Comparison of ENCODE assay signal across 1 cellular context in genomic region chr16:47018223-47018891, GRCh38.
A peak's percentile ranks its signal among the peaks of the same experiment; 100 is the strongest.
TF ChIP-seq lines count a peak whose summit lies in the region.

No MANE protein-coding gene starts in this region.

TF ChIP-seq in GM12878, 131 proteins besides CTCF, POLR2A, EP300 and RAD21 (continued from another document and continues in another):
- TF ChIP-seq PKNOX1 (IDR thresholded peaks at IDR 0.05) (peak; percentile 78), RUNX3 (IDR thresholded peaks at IDR 0.05; ENCODE audit: low read length) (peak; percentile 88), PBX3 (IDR thresholded peaks at IDR 0.05; ENCODE audit: insufficient replicate concordance, low read depth, low read length) (peak; percentile 47), NFIC (IDR thresholded peaks at IDR 0.05; ENCODE audit: low read depth, low read length) (peak; percentile 68; the same call in 1 of the 2 replicates), SMARCA5 (IDR thresholded peaks at IDR 0.05) (peak; percentile 76; the same call in 1 of the 2 replicates), EZH2 (IDR thresholded peaks at IDR 0.05; ENCODE audit: borderline replicate concordance, control insufficient read depth, low read depth, low read length) (no peak), TCF7 (IDR thresholded peaks at IDR 0.05; ENCODE audit: borderline replicate concordance) (no peak), BMI1 (IDR thresholded peaks at IDR 0.05; ENCODE audit: borderline replicate concordance) (no peak), WRNIP1 (IDR thresholded peaks at IDR 0.05; ENCODE audit: borderline replicate concordance, low read depth, low read length) (no peak), MAX (IDR thresholded peaks at IDR 0.05; ENCODE audit: low read depth, low read length) (0 out of 2 replicates have a peak, but pooled peaks have one; percentile 53), ZSCAN29 (IDR thresholded peaks at IDR 0.05) (no peak), BACH1 (IDR thresholded peaks at IDR 0.05; ENCODE audit: borderline replicate concordance) (no peak; the same call in 1 of the 2 replicates), NBN (IDR thresholded peaks at IDR 0.05) (peak; percentile 87), ATF7 (IDR thresholded peaks at IDR 0.05; ENCODE audit: low read depth) (peak; percentile 79), YY1 (IDR thresholded peaks at IDR 0.05; ENCODE audit: low read depth, low read length) (peak; percentile 61; the same call in 1 of the 2 replicates), NFXL1 (IDR thresholded peaks at IDR 0.05; ENCODE audit: borderline replicate concordance) (no peak), IKZF2 (IDR thresholded peaks at IDR 0.05) (peak; percentile 75 to 85), MEF2A (IDR thresholded peaks at IDR 0.05; ENCODE audit: insufficient read depth, low read depth, low read length) (0 out of 2 replicates have a peak, but pooled peaks have one; percentile 9), HSF1 (IDR thresholded peaks at IDR 0.05; ENCODE audit: low read depth, low read length) (no peak), ZZZ3 (IDR thresholded peaks at IDR 0.05; ENCODE audit: control insufficient read depth, insufficient read length, low read depth) (no peak), BCLAF1 (IDR thresholded peaks at IDR 0.05) (no peak), ETV6 (conservative IDR thresholded peaks at IDR 0.05 in 1 of 2, IDR thresholded peaks at IDR 0.05 in 1 of 2; ENCODE audit: borderline replicate concordance in 1 of 2, low read depth in 1 of 2) (peak in 1 of 2 experiments; percentile 50; a peak in 1 of 4 replicates), ZBTB33 (IDR thresholded peaks at IDR 0.05) (no peak), PAX8 (IDR thresholded peaks at IDR 0.05) (no peak), HDAC2 (IDR thresholded peaks at IDR 0.05) (no peak), ATF2 (IDR thresholded peaks at IDR 0.05; ENCODE audit: low read length) (peak; percentile 58; the same call in 1 of the 2 replicates), SIX5 (IDR thresholded peaks at IDR 0.05; ENCODE audit: low read depth, low read length, severe bottlenecking) (no peak), ZNF687 (IDR thresholded peaks at IDR 0.05) (0 out of 2 replicates have a peak, but pooled peaks have one; percentile 17), NR2F1 (conservative IDR thresholded peaks at IDR 0.05) (no peak), KLF5 (IDR thresholded peaks at IDR 0.05; ENCODE audit: partially characterized antibody) (no peak), IRF5 (IDR thresholded peaks at IDR 0.05; ENCODE audit: borderline replicate concordance) (no peak), NR2C2 (IDR thresholded peaks at IDR 0.05; ENCODE audit: borderline replicate concordance, control insufficient read depth, insufficient read length, low read depth) (no peak), SUPT20H (IDR thresholded peaks at IDR 0.05; ENCODE audit: borderline replicate concordance, control insufficient read depth, low read depth, low read length) (no peak), TAF1 (IDR thresholded peaks at IDR 0.05; ENCODE audit: borderline replicate concordance, low read depth, low read length) (no peak), ASH2L (IDR thresholded peaks at IDR 0.05; ENCODE audit: borderline replicate concordance, low read depth) (no peak), SP1 (IDR thresholded peaks at IDR 0.05; ENCODE audit: low read depth, low read length) (no peak), EED (IDR thresholded peaks at IDR 0.05; ENCODE audit: low read depth) (peak; percentile 55), RELA (IDR thresholded peaks at IDR 0.05; ENCODE audit: borderline replicate concordance, partially characterized antibody) (peak; percentile 38), GATAD2B (conservative IDR thresholded peaks at IDR 0.05; ENCODE audit: low read depth) (no peak), EGR1 (IDR thresholded peaks at IDR 0.05; ENCODE audit: borderline replicate concordance in 1 of 2, low read depth in 2 of 2, low read length in 2 of 2) (peak in 1 of 2 experiments; percentile 87; a peak in 2 of 3 replicates), SIN3A (IDR thresholded peaks at IDR 0.05; ENCODE audit: low read depth, low read length) (no peak), PRDM15 (CRISPR knock-in tag; IDR thresholded peaks at IDR 0.05) (no peak)
